8 cellular contexts compared by ENCODE assay signal in the genomic region with DNA sequence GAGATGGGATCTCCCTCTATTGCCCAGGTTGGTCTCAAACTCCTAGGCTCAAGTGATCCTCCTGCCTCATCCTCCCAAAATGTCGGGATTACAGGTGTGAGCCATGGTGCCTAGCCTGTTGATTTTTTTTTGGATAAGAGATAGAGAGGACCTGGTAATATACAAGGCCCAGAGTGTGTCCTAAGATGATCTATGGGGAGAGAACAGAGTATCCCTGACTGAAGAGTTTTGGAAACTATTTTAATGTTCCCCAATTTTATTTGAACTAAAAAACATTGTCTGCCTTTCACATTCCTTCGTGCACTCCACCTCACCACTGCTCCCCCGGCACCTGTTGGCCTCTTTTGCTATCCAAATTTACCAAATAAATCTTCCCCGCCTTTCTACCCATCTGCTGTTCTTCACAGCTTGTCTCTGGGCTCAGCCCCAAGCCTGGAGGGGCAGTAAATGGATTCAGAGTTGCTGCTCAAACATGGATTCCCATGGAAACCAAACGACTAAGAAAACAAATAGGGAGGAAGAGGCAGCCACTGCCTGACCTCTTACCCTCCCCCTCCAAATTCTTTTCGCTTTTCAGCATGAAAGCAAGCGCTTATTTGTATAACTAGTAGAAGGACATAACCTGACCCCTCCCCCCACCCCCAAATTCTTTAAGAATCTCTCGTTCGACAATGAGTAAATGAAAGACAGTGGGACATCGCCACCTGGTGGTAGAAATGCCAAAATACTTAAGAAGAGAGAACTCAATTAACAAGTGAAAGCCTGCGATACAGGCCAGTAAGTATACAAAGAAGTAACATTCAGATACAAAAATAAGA. TPM values are rescaled to one million over a fixed set of nuclear protein-coding genes. Genes with fewer than 3 reads are reported as not detected.
DNase-seq lines count a peak whose midpoint lies in the region; ATAC-seq, FAIRE-seq and TF ChIP-seq lines count a peak whose summit lies in the region.

No MANE protein-coding gene starts in this region.

- DNase-seq in AG09319 (ENCODE audit: extremely low read depth, low read depth) (peak; percentile 67), H7 (peak; percentile 83), NCI-H2171 (lab: John Stamatoyannopoulos, UW) (peak; percentile 99), WERI-Rb-1 (peak; percentile 75), cardiac fibroblast (ENCODE audit: low read depth in 2 of 2) (peak; percentile 92 to 93), inferior parietal cortex (ENCODE audit: extremely low spot score) (peak; percentile 98), small intestine (peak; percentile 80)

- ATAC-seq in HG03108 (IDR thresholded peaks at IDR 0.05; ENCODE audit: unreplicated experiment) = no peak

- H3K27me3 ChIP-seq in H7 (ENCODE audit: control insufficient read depth, insufficient read depth, low read length) (no peaks in the 10 kb centered on the region), WERI-Rb-1 (ENCODE audit: insufficient read depth, low read depth, severe bottlenecking) (no peaks in the 10 kb centered on the region), small intestine (ENCODE audit: control insufficient read depth in 2 of 2, insufficient read depth in 2 of 2, low read length in 2 of 2) (no peaks in the 10 kb centered on the region)

- H3K9me3 ChIP-seq in WERI-Rb-1 (ENCODE audit: severe bottlenecking) = no peaks in the 10 kb centered on the region
- H3K9me3 ChIP-seq in small intestine (ENCODE audit: control insufficient read depth, low read depth) = no peaks in the 10 kb centered on the region

- peak; percentile 39 for FAIRE-seq in small intestine (lab: Jason Lieb, UNC)

- H3K27ac ChIP-seq in WERI-Rb-1 = no peak overlapping the region; the same call in 1 of the 2 replicates
- H3K27ac ChIP-seq in small intestine (ENCODE audit: low read depth in 1 of 2, low read length in 1 of 2) = peak overlapping the region in 1 of 2 donors; percentile 61

- no peaks in the 10 kb centered on the region for H3K36me3 ChIP-seq in H7 (replicated peaks; ENCODE audit: control insufficient read depth, insufficient read depth, low read length)
- no peaks in the 10 kb centered on the region for H3K36me3 ChIP-seq in WERI-Rb-1
- H3K36me3 ChIP-seq in small intestine (ENCODE audit: control insufficient read depth in 2 of 2, insufficient read depth in 2 of 2, low read length in 2 of 2) = no peaks in the 10 kb centered on the region

- no peaks in the 10 kb centered on the region for H3K4me1 ChIP-seq in small intestine (ENCODE audit: control insufficient read depth in 2 of 2, insufficient read depth in 1 of 2, low read depth in 1 of 2, low read length in 1 of 2)

- TF ChIP-seq CTCF in AG09319 (IDR thresholded peaks at IDR 0.05; ENCODE audit: low read depth, low read length) = peak; percentile 60
- peak; percentile 27; the same call in 1 of the 2 replicates for TF ChIP-seq CTCF in WERI-Rb-1 (IDR thresholded peaks at IDR 0.05; ENCODE audit: low read depth, low read length)
- TF ChIP-seq CTCF in cardiac fibroblast (IDR thresholded peaks at IDR 0.05; ENCODE audit: low read depth, low read length) = peak; percentile 58

- 13 to 17% (median 13%) methylated on average over 11 of the region's 11 CpGs for WGBS in small intestine, 3 donors

- no peak overlapping the region for H3K4me3 ChIP-seq in H7 (ENCODE audit: insufficient read depth, low read depth, low read length)
- H3K4me3 ChIP-seq in WERI-Rb-1 (ENCODE audit: low read depth, low read length) = peak overlapping the region; percentile 42
- peak overlapping the region; percentile 1 to 25 for H3K4me3 ChIP-seq in cardiac fibroblast (replicated peaks in 1 of 2; ENCODE audit: low read depth in 2 of 2, low read length in 2 of 2)
- H3K4me3 ChIP-seq in small intestine (ENCODE audit: low read depth in 1 of 2, low read length in 2 of 2) = peak overlapping the region in 1 of 2 donors; percentile 2

RNA-seq across cellular contexts. Expression of a gene that starts 22.6 kb away (rescaled TPM):
- not detected in 2 replicates for total RNA-seq in H7 (2014; rRNA removed; shearing (Covaris generic))
- not detected for polyA plus RNA-seq in small intestine

RNA-seq across cellular contexts. Expression of a gene that starts 31.1 kb away (rescaled TPM):
- 123 and 170 TPM in 2 replicates for total RNA-seq in H7 (2014; rRNA removed; shearing (Covaris generic))
- polyA plus RNA-seq in small intestine = 1 to 10 TPM in 2 of 3 donors, not detected in 1; 1.6 to 2.5 TPM

RNA-seq across cellular contexts. Expression of a gene that starts 46.2 kb away (rescaled TPM):
- total RNA-seq in H7 (2014; rRNA removed; shearing (Covaris generic)) = 109 and 111 TPM in 2 replicates
- polyA plus RNA-seq in small intestine = 10 to 100 TPM; 12.3 to 25.8 (median 14.1) TPM
